Comparison of ENCODE assay signal across 13 cellular contexts in genomic region chr6:23349521-23350147, GRCh38.
DNase-seq lines count a peak whose midpoint lies in the region; ATAC-seq, FAIRE-seq and TF ChIP-seq lines count a peak whose summit lies in the region.
"Had no signal": no experiment of that assay in that cellular context is flagged by ENCODE, and none has a peak within 500 bp of the region (broad histone marks: within the 10 kb centered on the region; RNA-seq: fewer than 3 reads in every experiment).

No MANE protein-coding gene starts in this region.

- H3K4me3 ChIP-seq in epithelial cell of esophagus (ENCODE audit: low read length), result no peak overlapping the region
- H3K4me3 ChIP-seq: right lobe of liver, SK-N-MC had no signal

- DNase-seq in NCI-H345 (lab: John Stamatoyannopoulos, UW) (peak; percentile 52), NCI-H345 treated with DMSO at 0.1 percent for 48 hours (lab: John Stamatoyannopoulos, UW; ENCODE audit: unreplicated experiment) (no peak), NCI-H82 (lab: John Stamatoyannopoulos, UW) (peak; percentile 88), epithelial cell of esophagus (ENCODE audit: low read depth) (peak; percentile 96), urothelium cell line (ENCODE audit: low spot score) (peak; percentile 31), caudate nucleus (lab: John Stamatoyannopoulos, UW) (no peak), SIG-M5 treated with dmso at 0.1 percent for 504 hours (lab: John Stamatoyannopoulos, UW; ENCODE audit: unreplicated experiment) (no peak)
- no peak for DNase-seq in activated naive CD4-positive, alpha-beta T cell treated with anti-CD3 and anti-CD28 coated beads, Interleukin-2, amount 50 U/mL, for 72 hours (ENCODE audit: low spot score in 2 of 2)
- DNase-seq: GOT3, right lobe of liver had no signal

- ATAC-seq in activated naive CD4-positive, alpha-beta T cell treated with anti-CD3 and anti-CD28 coated beads, Interleukin-2, amount 50 U/mL, for 72 hours, result no peak
- ATAC-seq: right lobe of liver; stimulated activated effector memory CD8-positive, alpha-beta T cell treated with anti-CD3 and anti-CD28 coated beads, Interleukin-12 subunit alpha, Interleukin-12 subunit beta, amount 100 ng/mL, for 72 hours had no signal

- no peak for FAIRE-seq in urothelium cell line (lab: Jason Lieb, UNC)

- no peak overlapping the region for H3K27ac Mint-ChIP-seq in activated naive CD4-positive, alpha-beta T cell treated with anti-CD3 and anti-CD28 coated beads, Interleukin-2, amount 50 U/mL, for 72 hours
- H3K27ac Mint-ChIP-seq: B cell; stimulated activated effector memory CD8-positive, alpha-beta T cell treated with anti-CD3 and anti-CD28 coated beads, Interleukin-12 subunit alpha, Interleukin-12 subunit beta, amount 100 ng/mL, for 72 hours had no signal

- TF ChIP-seq CTCF in epithelial cell of esophagus (IDR thresholded peaks at IDR 0.05; ENCODE audit: insufficient read depth, low read depth, low read length, missing control alignments), result no peak

- no peak overlapping the region for H3K27ac ChIP-seq in caudate nucleus (ENCODE audit: low read depth, low read length)
- H3K27ac ChIP-seq: right lobe of liver, SK-N-MC had no signal

- H3K36me3 Mint-ChIP-seq in activated naive CD4-positive, alpha-beta T cell treated with anti-CD3 and anti-CD28 coated beads, Interleukin-2, amount 50 U/mL, for 72 hours, result no peaks in the 10 kb centered on the region
- H3K36me3 Mint-ChIP-seq: stimulated activated effector memory CD8-positive, alpha-beta T cell treated with anti-CD3 and anti-CD28 coated beads, Interleukin-12 subunit alpha, Interleukin-12 subunit beta, amount 100 ng/mL, for 72 hours had no signal

- H3K9me3 Mint-ChIP-seq in activated naive CD4-positive, alpha-beta T cell treated with anti-CD3 and anti-CD28 coated beads, Interleukin-2, amount 50 U/mL, for 72 hours, result peaks cover 4 to 13% of the 10 kb centered on the region in 2 donors

Comparison
In these comparisons a context has a peak if more than half of its experiments do, and no peak if none do; other contexts are left out.
1. DNase-seq: peak in NCI-H345 (single experiment), NCI-H82 (single experiment), epithelial cell of esophagus (single experiment) and urothelium cell line (single experiment); none in NCI-H345 treated with DMSO at 0.1 percent for 48 hours (single experiment), caudate nucleus (0 of 61), activated naive CD4-positive, alpha-beta T cell treated with anti-CD3 and anti-CD28 coated beads, Interleukin-2, amount 50 U/mL, for 72 hours (0 of 2) and SIG-M5 treated with dmso at 0.1 percent for 504 hours (single experiment).